ENCODE assay signal across 8 cellular contexts in genomic region chr19:19959151-19959799, GRCh38. TPM values are rescaled to one million over a fixed set of nuclear protein-coding genes. Genes with fewer than 3 reads are reported as not detected.
DNase-seq lines count a peak whose midpoint lies in the region; FAIRE-seq and TF ChIP-seq lines count a peak whose summit lies in the region.
"Not testable (repeated sequence)": the region's sequence is repeated elsewhere in the genome, so short reads cannot be mapped to it uniquely, and the experiment has no call there.

No MANE protein-coding gene starts in this region.

- peak; percentile 82 for TF ChIP-seq CTCF in 22Rv1 (IDR thresholded peaks at IDR 0.05)

- not testable (repeated sequence) for H3K27ac Mint-ChIP-seq in activated naive CD8-positive, alpha-beta T cell

- DNase-seq in GM12891 (ENCODE audit: insufficient read length, low spot score): not testable (repeated sequence)
- DNase-seq in NCI-H2171 treated with DMSO at 0.1 percent for 48 hours (lab: John Stamatoyannopoulos, UW) (peak; percentile 10), UCSD-AML1 (lab: John Stamatoyannopoulos, UW; ENCODE audit: unreplicated experiment) (peak; percentile 13), fibroblast of the conjunctiva (ENCODE audit: low read depth) (peak; percentile 28), middle frontal gyrus (ENCODE audit: extremely low spot score, low spot score) (peak; percentile 34)
- peak; percentile 37 for DNase-seq in stimulated activated CD4-positive, alpha-beta T cell treated with anti-CD3 and anti-CD28 coated beads, Interleukin-2, amount 100 ng/mL, for 4 hours (ENCODE audit: low read depth)

- TF ChIP-seq POLR2A in GM12891 (IDR thresholded peaks at IDR 0.05; ENCODE audit: low read depth, low read length): not testable (repeated sequence)

- H3K36me3 Mint-ChIP-seq in activated naive CD8-positive, alpha-beta T cell: not testable (repeated sequence)

- H3K9me3 Mint-ChIP-seq in activated naive CD8-positive, alpha-beta T cell (ENCODE audit: low read depth): not testable (repeated sequence)

- H3K27ac ChIP-seq in 22Rv1: not testable (repeated sequence)

- peak; percentile 60 for FAIRE-seq in GM12891 (lab: Jason Lieb, UNC)

- not testable (repeated sequence) for H3K4me1 Mint-ChIP-seq in activated naive CD8-positive, alpha-beta T cell (ENCODE audit: low read depth)

- not testable (repeated sequence) for H3K27me3 Mint-ChIP-seq in activated naive CD8-positive, alpha-beta T cell

- H3K4me3 Mint-ChIP-seq in activated naive CD8-positive, alpha-beta T cell: peak overlapping the region; percentile 42

RNA-seq across cellular contexts. Expression of gene ZNF93, which starts 58.5 kb away (rescaled TPM):
- polyA plus RNA-seq in GM12891 (2012; ENCODE audit: low read depth, missing spikeins): 8.4 TPM
